In the genomic region with DNA sequence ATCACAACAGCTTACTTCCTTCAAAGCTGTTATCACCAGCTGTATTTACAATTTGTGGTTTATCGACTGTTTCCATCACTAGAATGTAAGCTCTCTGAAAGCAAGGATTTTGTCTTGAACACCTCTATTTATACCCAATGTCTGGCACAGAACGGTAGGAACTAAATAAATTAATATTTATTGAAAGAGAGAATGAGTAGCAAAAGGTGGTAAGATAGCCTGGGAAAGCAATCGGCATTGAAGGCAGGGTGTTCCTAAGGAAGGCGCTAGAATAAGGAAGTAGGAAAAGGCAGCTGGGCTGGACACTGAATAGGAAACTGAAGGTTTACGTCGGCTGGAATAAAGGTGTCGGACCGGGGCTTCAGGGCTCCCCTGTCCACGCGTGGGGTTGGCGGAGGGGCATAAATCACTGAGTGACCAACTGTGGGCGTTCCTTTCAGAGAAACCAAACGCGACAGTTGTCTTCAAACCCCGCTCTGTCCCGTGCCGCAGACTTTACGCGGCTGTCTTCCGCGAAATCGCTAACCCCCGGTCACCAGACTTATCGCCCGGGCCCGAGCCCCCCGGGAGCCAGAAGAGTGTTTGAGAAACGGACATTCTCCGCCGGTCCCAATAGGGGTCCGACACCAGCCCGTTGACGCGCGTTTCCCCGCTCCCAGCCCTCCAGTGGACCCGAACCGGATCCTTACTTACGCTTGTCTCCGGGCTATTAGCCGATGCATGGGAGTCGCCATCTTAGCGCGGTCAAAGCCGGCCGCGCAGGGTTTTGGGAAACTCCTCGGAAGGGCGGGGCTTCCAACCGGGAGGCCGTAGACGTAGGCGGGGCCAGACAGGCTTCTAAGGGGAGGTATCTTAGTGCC, we compare ENCODE assay signal across 9 cellular contexts. TPM values are rescaled to one million over a fixed set of nuclear protein-coding genes. Genes with fewer than 3 reads are reported as not detected.
A peak's percentile ranks its signal among the peaks of the same experiment; 100 is the strongest.
DNase-seq lines count a peak whose midpoint lies in the region; ATAC-seq, FAIRE-seq and TF ChIP-seq lines count a peak whose summit lies in the region.
"Had no signal": no experiment of that assay in that cellular context is flagged by ENCODE, and none has a peak within 500 bp of the region (broad histone marks: within the 10 kb centered on the region; RNA-seq: fewer than 3 reads in every experiment).

A gene (minus strand): TSS at position 746 of the 860 bp plus-strand sequence. CDS start 12 bp downstream, at position 734.

- H3K27ac Mint-ChIP-seq in activated CD4-positive, alpha-beta T cell treated with anti-CD3 and anti-CD28 coated beads for 36 hours: peak within 1 kb of the TSS; percentile 91
- peak within 1 kb of the TSS; percentile 97 for H3K27ac Mint-ChIP-seq in chondrocyte (ENCODE audit: unreplicated experiment)

- peaks cover 20% of the 10 kb centered on the region for H3K36me3 Mint-ChIP-seq in activated CD4-positive, alpha-beta T cell treated with anti-CD3 and anti-CD28 coated beads for 36 hours (ENCODE audit: low read depth)
- no peaks in the 10 kb centered on the region for H3K36me3 Mint-ChIP-seq in chondrocyte (ENCODE audit: low read depth)

- H3K4me1 Mint-ChIP-seq in activated CD4-positive, alpha-beta T cell treated with anti-CD3 and anti-CD28 coated beads for 36 hours: peaks cover 17% of the 10 kb centered on the region
- peaks cover 32% of the 10 kb centered on the region for H3K4me1 Mint-ChIP-seq in chondrocyte (ENCODE audit: low read depth)

- POLR2A ChIA-PET in activated CD4-positive, alpha-beta T cell treated with anti-CD3 and anti-CD28 coated beads for 36 hours (lab: Charles Lee): interaction anchor here (0.5 to 2.0 kb wide), 4 partner anchors 9 to 942 kb away, joined by 3 to 7 read pairs (median 4); a partner anchor contains a TSS

- peak; percentile 89 for ATAC-seq in HG03442 (IDR thresholded peaks at IDR 0.05; ENCODE audit: unreplicated experiment)
- ATAC-seq in activated CD4-positive, alpha-beta T cell treated with anti-CD3 and anti-CD28 coated beads for 36 hours: peak; percentile 100

- TF ChIP-seq CTCF in chondrocyte (IDR thresholded peaks at IDR 0.05): no peak

- CTCF ChIA-PET in activated CD4-positive, alpha-beta T cell treated with anti-CD3 and anti-CD28 coated beads for 36 hours (lab: Charles Lee): no interaction called here

- intact Hi-C loops in activated CD4-positive, alpha-beta T cell treated with anti-CD3 and anti-CD28 coated beads for 36 hours (cut with DNase I, micrococcal nuclease): loop anchor here (1.0 to 2.0 kb wide), 6 partner anchors 25 to 978 kb away; a partner anchor contains a TSS

- no peaks in the 10 kb centered on the region for H3K27me3 Mint-ChIP-seq in activated CD4-positive, alpha-beta T cell treated with anti-CD3 and anti-CD28 coated beads for 36 hours
- no peaks in the 10 kb centered on the region for H3K27me3 Mint-ChIP-seq in chondrocyte (ENCODE audit: low read depth)

- peak within 1 kb of the TSS; percentile 94 for H3K4me3 Mint-ChIP-seq in activated CD4-positive, alpha-beta T cell treated with anti-CD3 and anti-CD28 coated beads for 36 hours
- peak within 1 kb of the TSS; percentile 90 for H3K4me3 Mint-ChIP-seq in chondrocyte (ENCODE audit: unreplicated experiment)

- peak; percentile 86 for FAIRE-seq in GM19239 (lab: Jason Lieb, UNC)
- FAIRE-seq: TTC549 had no signal

- peak; percentile 95 for DNase-seq in Ammon's horn (ENCODE audit: low spot score)
- peak; percentile 75 for DNase-seq in GM19239 (ENCODE audit: insufficient read length, low spot score)
- DNase-seq in NCI-H524 (lab: John Stamatoyannopoulos, UW): peak; percentile 89 to 92
- peak; percentile 96 for DNase-seq in activated CD4-positive, alpha-beta T cell treated with anti-CD3 and anti-CD28 coated beads for 36 hours
- peak; percentile 96 for DNase-seq in chondrocyte (ENCODE audit: low spot score)
- peak; percentile 89 for DNase-seq in kidney glomerular epithelial cell (lab: John Stamatoyannopoulos, UW)
- DNase-seq in stimulated activated CD4-positive, alpha-beta T cell treated with anti-CD3 and anti-CD28 coated beads, Interleukin-15, amount 100 ng/mL, for 48 hours (ENCODE audit: low read depth in 2 of 2): peak; percentile 83 to 93

- no peaks in the 10 kb centered on the region for H3K9me3 Mint-ChIP-seq in activated CD4-positive, alpha-beta T cell treated with anti-CD3 and anti-CD28 coated beads for 36 hours (ENCODE audit: low read depth)
- no peaks in the 10 kb centered on the region for H3K9me3 Mint-ChIP-seq in chondrocyte (ENCODE audit: low read depth)

RNA-seq across cellular contexts. Expression of the gene that starts here (rescaled TPM):
- 10 to 100 TPM; 25.7 to 32.2 TPM for total RNA-seq in activated CD4-positive, alpha-beta T cell treated with anti-CD3 and anti-CD28 coated beads for 36 hours
- total RNA-seq in chondrocyte: 19.8 to 21.9 TPM (median 19.9 TPM) in 3 replicates

Comparison
In these comparisons a context has a peak if more than half of its experiments do, and no peak if none do; other contexts are left out.
1. Peak in every context shown above with its lines: DNase-seq and ATAC-seq.